In the genomic region with DNA sequence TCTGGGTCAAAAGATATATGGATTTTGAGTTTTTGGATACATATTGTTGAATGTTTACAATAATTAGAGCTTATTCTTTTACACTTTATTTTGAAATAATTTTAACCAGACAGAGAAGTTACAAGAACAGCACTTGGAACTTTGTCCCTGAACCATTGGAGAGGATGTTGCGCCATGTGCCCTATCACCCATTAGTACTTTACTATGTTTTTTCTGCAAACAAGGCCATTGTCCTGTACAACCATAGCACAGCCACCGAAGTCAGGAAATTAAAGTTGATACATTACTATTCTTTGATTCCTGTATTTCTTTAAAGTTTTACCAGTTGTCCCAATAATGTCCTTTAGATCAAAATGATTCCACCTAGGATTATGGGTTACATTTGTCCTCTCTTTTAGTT, we compare ENCODE assay signal across 1 cellular context.
TF ChIP-seq lines count a peak whose summit lies in the region.

No MANE protein-coding gene starts in this region.

TF ChIP-seq in HepG2, 621 proteins besides CTCF, POLR2A, EP300 and RAD21 (continued from another document and continues in another):
- TF ChIP-seq THRA (CRISPR knock-in tag; IDR thresholded peaks at IDR 0.05; ENCODE audit: borderline replicate concordance) = peak; percentile 19; the same call in 1 of the 2 replicates
- no peak for TF ChIP-seq ZFYVE20 (CRISPR knock-in tag; IDR thresholded peaks at IDR 0.05; ENCODE audit: borderline replicate concordance, low read depth)
- no peak for TF ChIP-seq ZNF333 (CRISPR knock-in tag; IDR thresholded peaks at IDR 0.05; ENCODE audit: borderline replicate concordance)
- TF ChIP-seq FOXA1 (IDR thresholded peaks at IDR 0.05) = no peak
- peak; percentile 8; the same call in 1 of the 2 replicates for TF ChIP-seq FOXA1 (CRISPR knock-in tag; IDR thresholded peaks at IDR 0.05)
- TF ChIP-seq ZNF501 (CRISPR knock-in tag; IDR thresholded peaks at IDR 0.05) = no peak
- peak; percentile 63; the same call in 1 of the 2 replicates for TF ChIP-seq EHMT2 (IDR thresholded peaks at IDR 0.05; ENCODE audit: borderline replicate concordance, low read depth, low read length)
- TF ChIP-seq ZNF589 (CRISPR knock-in tag; conservative IDR thresholded peaks at IDR 0.05) = no peak
- TF ChIP-seq, protein P1, sequence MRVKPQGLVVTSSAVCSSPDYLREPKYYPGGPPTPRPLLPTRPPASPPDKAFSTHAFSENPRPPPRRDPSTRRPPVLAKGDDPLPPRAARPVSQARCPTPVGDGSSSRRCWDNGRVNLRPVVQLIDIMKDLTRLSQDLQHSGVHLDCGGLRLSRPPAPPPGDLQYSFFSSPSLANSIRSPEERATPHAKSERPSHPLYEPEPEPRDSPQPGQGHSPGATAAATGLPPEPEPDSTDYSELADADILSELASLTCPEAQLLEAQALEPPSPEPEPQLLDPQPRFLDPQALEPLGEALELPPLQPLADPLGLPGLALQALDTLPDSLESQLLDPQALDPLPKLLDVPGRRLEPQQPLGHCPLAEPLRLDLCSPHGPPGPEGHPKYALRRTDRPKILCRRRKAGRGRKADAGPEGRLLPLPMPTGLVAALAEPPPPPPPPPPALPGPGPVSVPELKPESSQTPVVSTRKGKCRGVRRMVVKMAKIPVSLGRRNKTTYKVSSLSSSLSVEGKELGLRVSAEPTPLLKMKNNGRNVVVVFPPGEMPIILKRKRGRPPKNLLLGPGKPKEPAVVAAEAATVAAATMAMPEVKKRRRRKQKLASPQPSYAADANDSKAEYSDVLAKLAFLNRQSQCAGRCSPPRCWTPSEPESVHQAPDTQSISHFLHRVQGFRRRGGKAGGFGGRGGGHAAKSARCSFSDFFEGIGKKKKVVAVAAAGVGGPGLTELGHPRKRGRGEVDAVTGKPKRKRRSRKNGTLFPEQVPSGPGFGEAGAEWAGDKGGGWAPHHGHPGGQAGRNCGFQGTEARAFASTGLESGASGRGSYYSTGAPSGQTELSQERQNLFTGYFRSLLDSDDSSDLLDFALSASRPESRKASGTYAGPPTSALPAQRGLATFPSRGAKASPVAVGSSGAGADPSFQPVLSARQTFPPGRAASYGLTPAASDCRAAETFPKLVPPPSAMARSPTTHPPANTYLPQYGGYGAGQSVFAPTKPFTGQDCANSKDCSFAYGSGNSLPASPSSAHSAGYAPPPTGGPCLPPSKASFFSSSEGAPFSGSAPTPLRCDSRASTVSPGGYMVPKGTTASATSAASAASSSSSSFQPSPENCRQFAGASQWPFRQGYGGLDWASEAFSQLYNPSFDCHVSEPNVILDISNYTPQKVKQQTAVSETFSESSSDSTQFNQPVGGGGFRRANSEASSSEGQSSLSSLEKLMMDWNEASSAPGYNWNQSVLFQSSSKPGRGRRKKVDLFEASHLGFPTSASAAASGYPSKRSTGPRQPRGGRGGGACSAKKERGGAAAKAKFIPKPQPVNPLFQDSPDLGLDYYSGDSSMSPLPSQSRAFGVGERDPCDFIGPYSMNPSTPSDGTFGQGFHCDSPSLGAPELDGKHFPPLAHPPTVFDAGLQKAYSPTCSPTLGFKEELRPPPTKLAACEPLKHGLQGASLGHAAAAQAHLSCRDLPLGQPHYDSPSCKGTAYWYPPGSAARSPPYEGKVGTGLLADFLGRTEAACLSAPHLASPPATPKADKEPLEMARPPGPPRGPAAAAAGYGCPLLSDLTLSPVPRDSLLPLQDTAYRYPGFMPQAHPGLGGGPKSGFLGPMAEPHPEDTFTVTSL (CRISPR knock-in tag; IDR thresholded peaks at IDR 0.05; ENCODE audit: borderline replicate concordance) = peak; percentile 86; the same call in 1 of the 2 replicates
- peak; percentile 99 for TF ChIP-seq ZNF317 (CRISPR knock-in tag; IDR thresholded peaks at IDR 0.05)
- TF ChIP-seq SOX5 (CRISPR knock-in tag; IDR thresholded peaks at IDR 0.05; ENCODE audit: borderline replicate concordance) = peak; percentile 54; the same call in 1 of the 2 replicates
- TF ChIP-seq CENPT (CRISPR knock-in tag; IDR thresholded peaks at IDR 0.05; ENCODE audit: low read depth) = no peak
- TF ChIP-seq ESRRA (CRISPR knock-in tag; IDR thresholded peaks at IDR 0.05; ENCODE audit: low read depth) = no peak
- TF ChIP-seq MAF1 (CRISPR knock-in tag; IDR thresholded peaks at IDR 0.05; ENCODE audit: borderline replicate concordance) = no peak
- no peak for TF ChIP-seq GABPA (IDR thresholded peaks at IDR 0.05; ENCODE audit: low read depth, low read length)
- peak; percentile 66 for TF ChIP-seq GABPA (CRISPR knock-in tag; IDR thresholded peaks at IDR 0.05; ENCODE audit: low read depth)
- TF ChIP-seq ZIK1 (CRISPR knock-in tag; IDR thresholded peaks at IDR 0.05; ENCODE audit: borderline replicate concordance, low read depth) = no peak
- TF ChIP-seq ZFP82 (CRISPR knock-in tag; IDR thresholded peaks at IDR 0.05; ENCODE audit: borderline replicate concordance) = no peak
- TF ChIP-seq ZNF230 (CRISPR knock-in tag; IDR thresholded peaks at IDR 0.05) = no peak
- no peak for TF ChIP-seq CBFB (CRISPR knock-in tag; IDR thresholded peaks at IDR 0.05)
- TF ChIP-seq ZNF772 (CRISPR knock-in tag; IDR thresholded peaks at IDR 0.05) = no peak
- no peak for TF ChIP-seq ZNF205 (CRISPR knock-in tag; IDR thresholded peaks at IDR 0.05)
- peak; percentile 40; the same call in 1 of the 2 replicates for TF ChIP-seq MED1 (CRISPR knock-in tag; IDR thresholded peaks at IDR 0.05)
- TF ChIP-seq, protein P2, sequence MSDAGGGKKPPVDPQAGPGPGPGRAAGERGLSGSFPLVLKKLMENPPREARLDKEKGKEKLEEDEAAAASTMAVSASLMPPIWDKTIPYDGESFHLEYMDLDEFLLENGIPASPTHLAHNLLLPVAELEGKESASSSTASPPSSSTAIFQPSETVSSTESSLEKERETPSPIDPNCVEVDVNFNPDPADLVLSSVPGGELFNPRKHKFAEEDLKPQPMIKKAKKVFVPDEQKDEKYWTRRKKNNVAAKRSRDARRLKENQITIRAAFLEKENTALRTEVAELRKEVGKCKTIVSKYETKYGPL (CRISPR knock-in tag; IDR thresholded peaks at IDR 0.05) = no peak
- TF ChIP-seq ARID5B (CRISPR knock-in tag; IDR thresholded peaks at IDR 0.05) = peak; percentile 37; the same call in 1 of the 2 replicates
- TF ChIP-seq FOXK2 (IDR thresholded peaks at IDR 0.05) = no peak
- no peak for TF ChIP-seq ZNF619 (CRISPR knock-in tag; IDR thresholded peaks at IDR 0.05)
- TF ChIP-seq, protein P3, sequence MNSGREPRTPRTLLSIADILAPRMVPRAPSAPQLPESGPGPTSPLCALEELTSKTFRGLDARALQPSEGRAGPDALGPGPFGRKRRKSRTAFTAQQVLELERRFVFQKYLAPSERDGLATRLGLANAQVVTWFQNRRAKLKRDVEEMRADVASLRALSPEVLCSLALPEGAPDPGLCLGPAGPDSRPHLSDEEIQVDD (CRISPR knock-in tag; IDR thresholded peaks at IDR 0.05; ENCODE audit: borderline replicate concordance) = no peak
- peak; percentile 58 for TF ChIP-seq PAXIP1 (CRISPR knock-in tag; conservative IDR thresholded peaks at IDR 0.05)
- no peak for TF ChIP-seq RFX5 (IDR thresholded peaks at IDR 0.05; ENCODE audit: low read depth, low read length)
- TF ChIP-seq ZNF615 (CRISPR knock-in tag; IDR thresholded peaks at IDR 0.05; ENCODE audit: borderline replicate concordance) = no peak
- TF ChIP-seq HNF4A (CRISPR knock-in tag; IDR thresholded peaks at IDR 0.05) = peak; percentile 90
- TF ChIP-seq FIP1L1 (IDR thresholded peaks at IDR 0.05; ENCODE audit: borderline replicate concordance, insufficient read depth, low read depth, low read length) = no peak
- TF ChIP-seq TBX2 (CRISPR knock-in tag; IDR thresholded peaks at IDR 0.05; ENCODE audit: borderline replicate concordance) = no peak
- no peak for TF ChIP-seq HNF1B (CRISPR knock-in tag; IDR thresholded peaks at IDR 0.05)
- no peak for TF ChIP-seq BRD4 (CRISPR knock-in tag; IDR thresholded peaks at IDR 0.05)
- no peak for TF ChIP-seq JUND (CRISPR knock-in tag; IDR thresholded peaks at IDR 0.05)
- no peak for TF ChIP-seq AGO2 (optimal IDR thresholded peaks at IDR 0.05; ENCODE audit: low read depth, low read length)
- no peak for TF ChIP-seq PHF21A (CRISPR knock-in tag; IDR thresholded peaks at IDR 0.05)
- TF ChIP-seq ZNF878 (CRISPR knock-in tag; IDR thresholded peaks at IDR 0.05) = no peak
- TF ChIP-seq ZNF558 (CRISPR knock-in tag; IDR thresholded peaks at IDR 0.05; ENCODE audit: borderline replicate concordance) = no peak
- TF ChIP-seq MBNL3 (CRISPR knock-in tag; conservative IDR thresholded peaks at IDR 0.05) = no peak
- TF ChIP-seq HNF4G (IDR thresholded peaks at IDR 0.05; ENCODE audit: borderline replicate concordance, low read depth, low read length) = peak; percentile 81
- TF ChIP-seq HNF4G (CRISPR knock-in tag; IDR thresholded peaks at IDR 0.05; ENCODE audit: borderline replicate concordance, low read depth) = no peak
- TF ChIP-seq POGZ (CRISPR knock-in tag; IDR thresholded peaks at IDR 0.05) = peak; percentile 70; the same call in 1 of the 2 replicates
- TF ChIP-seq ZNF260 (CRISPR knock-in tag; IDR thresholded peaks at IDR 0.05; ENCODE audit: borderline replicate concordance, low read depth) = no peak
- peak; percentile 27; the same call in 1 of the 2 replicates for TF ChIP-seq ZMYM4 (CRISPR knock-in tag; IDR thresholded peaks at IDR 0.05)
- TF ChIP-seq SP1 (IDR thresholded peaks at IDR 0.05) = no peak
- TF ChIP-seq SP1 (CRISPR knock-in tag; IDR thresholded peaks at IDR 0.05) = no peak
- TF ChIP-seq FOXA3 (CRISPR knock-in tag; IDR thresholded peaks at IDR 0.05) = peak; percentile 33; the same call in 1 of the 2 replicates
